In the genomic region with DNA sequence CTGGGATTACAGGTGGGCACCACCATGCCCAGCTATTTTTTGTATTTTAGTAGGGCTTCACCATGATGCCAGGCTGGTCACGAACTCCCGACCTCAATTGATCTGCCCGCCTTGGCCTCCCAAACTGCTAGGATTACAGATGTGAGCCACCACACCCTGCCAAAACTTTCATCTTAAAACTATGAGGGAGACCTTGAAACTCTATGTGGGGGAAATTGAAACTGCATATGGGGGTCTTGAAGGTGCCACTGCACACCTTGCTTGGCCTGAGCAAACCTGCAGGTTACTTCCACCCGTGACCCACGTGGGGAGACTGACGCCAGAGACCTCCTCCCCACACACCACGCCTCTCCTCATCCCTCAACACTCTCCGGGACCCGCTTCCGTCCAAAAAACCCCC, we compare ENCODE assay signal across 13 cellular contexts. TPM values are rescaled to one million over a fixed set of nuclear protein-coding genes. Genes with fewer than 3 reads are reported as not detected.
A peak's percentile ranks its signal among the peaks of the same experiment; 100 is the strongest.
DNase-seq lines count a peak whose midpoint lies in the region; TF ChIP-seq lines count a peak whose summit lies in the region.
"Had no signal": no experiment of that assay in that cellular context is flagged by ENCODE, and none has a peak within 500 bp of the region (broad histone marks: within the 10 kb centered on the region; RNA-seq: fewer than 3 reads in every experiment).

No MANE protein-coding gene starts in this region.

- no peaks in the 10 kb centered on the region for H3K79me1 ChIP-seq in neuronal stem cell (ENCODE audit: low read depth, low read length)

- H2BK5ac ChIP-seq in neuronal stem cell (ENCODE audit: low read length) = peak overlapping the region; percentile 68

- no peak overlapping the region for H3K9ac ChIP-seq in neuronal stem cell (ENCODE audit: low read depth, low read length, poor library complexity)
- H3K9ac ChIP-seq: BLaER1 treated with 17β-estradiol and CSF1 and Interleukin-3, amounts not matched to agents 10 nM and 100 nM had no signal

- H3K4me3 ChIP-seq in HEK293 (ENCODE audit: low read depth, low read length) (no peak overlapping the region), neuronal stem cell (ENCODE audit: low read length in 2 of 2) (no peak overlapping the region)
- H3K4me3 ChIP-seq: BLaER1 treated with 17β-estradiol and CSF1 and Interleukin-3, amounts not matched to agents 10 nM and 100 nM had no signal

- no peak overlapping the region for H4K91ac ChIP-seq in neuronal stem cell (ENCODE audit: low read depth, low read length, poor library complexity)

- no CpG with 5 or more reads among the region's 10 CpGs for WGBS in neuronal stem cell (ENCODE audit: extremely low coverage in 2 of 2, insufficient read length in 2 of 2, insufficient replicate concordance in 1 of 2), 2 donors

- H3K4me1 Mint-ChIP-seq in chondrocyte (ENCODE audit: low read depth) = peaks cover 37% of the 10 kb centered on the region
- H3K4me1 Mint-ChIP-seq: B cell had no signal

- CTCF ChIA-PET in HEK293 (lab: Yijun Ruan, JAX) = interaction anchor here (0.5 to 7.0 kb wide), 24 partner anchors 9 to 706 kb away, joined by 3 to 75 read pairs (median 4); a partner anchor contains a TSS

- peak overlapping the region; percentile 99 for H2BK15ac ChIP-seq in neuronal stem cell (ENCODE audit: low read length)

- H3K36me3 ChIP-seq in HEK293 (ENCODE audit: control insufficient read depth in 2 of 2, insufficient read depth in 1 of 2, low read length in 2 of 2) (no peaks in the 10 kb centered on the region), neuronal stem cell (replicated peaks in 1 of 2; ENCODE audit: control insufficient read depth in 2 of 2, insufficient read depth in 2 of 2, low read length in 2 of 2) (no peaks in the 10 kb centered on the region)
- H3K36me3 ChIP-seq: BLaER1 treated with 17β-estradiol and CSF1 and Interleukin-3, amounts not matched to agents 10 nM and 100 nM had no signal

- H3K23ac ChIP-seq in neuronal stem cell (ENCODE audit: low read depth, low read length, poor library complexity) = peak overlapping the region; percentile 58

- POLR2A ChIA-PET in HEK293 (lab: Yijun Ruan, JAX) = interaction anchor here (0.6 to 1.1 kb wide), 2 partner anchors 22 to 191 kb away, joined by 3 to 7 read pairs; no protein-coding TSS in a partner anchor

- TF ChIP-seq CTCF in HEK293 (tag by site-specific recombination; IDR thresholded peaks at IDR 0.05) (no peak), chondrocyte (IDR thresholded peaks at IDR 0.05) (no peak)

- H3K4me3 Mint-ChIP-seq in chondrocyte (ENCODE audit: unreplicated experiment) = no peak overlapping the region
- H3K4me3 Mint-ChIP-seq: B cell; CD8-positive, alpha-beta T cell; HFFc6 had no signal

- H3K18ac ChIP-seq in neuronal stem cell (ENCODE audit: low read length) = peak overlapping the region; percentile 88

- H3K27ac ChIP-seq in HEK293 (ENCODE audit: extremely low read depth, low read depth, low read length) (no peak overlapping the region), neuronal stem cell (replicated peaks; ENCODE audit: low read length) (no peak overlapping the region)
- H3K27ac ChIP-seq: BLaER1 treated with 17β-estradiol and CSF1 and Interleukin-3, amounts not matched to agents 10 nM and 100 nM had no signal

- H2BK120ac ChIP-seq in neuronal stem cell (ENCODE audit: low read depth, low read length) = peak overlapping the region; percentile 38

- no peak overlapping the region for H3K4me2 ChIP-seq in neuronal stem cell (ENCODE audit: insufficient read depth, low read length, poor library complexity, severe bottlenecking)
- H3K4me2 ChIP-seq: BLaER1 treated with 17β-estradiol and CSF1 and Interleukin-3, amounts not matched to agents 10 nM and 100 nM had no signal

- H3K27ac Mint-ChIP-seq in chondrocyte (ENCODE audit: unreplicated experiment) = peak overlapping the region; percentile 17
- H3K27ac Mint-ChIP-seq: B cell; CD8-positive, alpha-beta T cell; HFFc6 had no signal

- H3K4me1 ChIP-seq in HEK293 (ENCODE audit: control insufficient read depth, insufficient read depth, low read length) (no peaks in the 10 kb centered on the region), neuronal stem cell (ENCODE audit: control insufficient read depth in 2 of 2, insufficient read depth in 1 of 2, low read depth in 1 of 2, low read length in 2 of 2) (peaks cover 0 to 2% of the 10 kb centered on the region in 2 donors)

- no peak overlapping the region for H3K4ac ChIP-seq in neuronal stem cell (ENCODE audit: low read length)

- no peak overlapping the region for H2BK12ac ChIP-seq in neuronal stem cell (ENCODE audit: low read length)

- no peaks in the 10 kb centered on the region for H3K36me3 Mint-ChIP-seq in chondrocyte (ENCODE audit: low read depth)

- H3K9me3 Mint-ChIP-seq in chondrocyte (ENCODE audit: low read depth) = no peaks in the 10 kb centered on the region
- H3K9me3 Mint-ChIP-seq: CD8-positive, alpha-beta T cell; HFFc6 had no signal

- no peak for DNase-seq in chondrocyte (ENCODE audit: low spot score)
- DNase-seq in neuronal stem cell (ENCODE audit: low spot score) = no peak
- DNase-seq in D341Med (ENCODE audit: low spot score) = no peak
- no peak for DNase-seq in activated CD4-positive, alpha-beta T cell treated with anti-CD3 and anti-CD28 coated beads, Interleukin-2, amount 50 U/mL, for 4 hours
- DNase-seq in DMS79 treated with DMSO at 0.1 percent for 48 hours (lab: John Stamatoyannopoulos, UW) = no peak
- DNase-seq: DMS 273 treated with DMSO at 0.1 percent for 48 hours, GDM1, HFFc6, KBM-7 had no signal

- H3K14ac ChIP-seq in neuronal stem cell (ENCODE audit: low read length) = no peak overlapping the region

- peak overlapping the region; percentile 73 for H2AK5ac ChIP-seq in neuronal stem cell (ENCODE audit: low read depth, low read length)

- H3K9me3 ChIP-seq in HEK293 (ENCODE audit: control insufficient read depth, insufficient read depth, low read depth, low read length) (no peaks in the 10 kb centered on the region), neuronal stem cell (replicated peaks in 1 of 2; ENCODE audit: control insufficient read depth in 2 of 2, insufficient read depth in 1 of 2, low read depth in 1 of 2, low read length in 2 of 2) (no peaks in the 10 kb centered on the region)
- H3K9me3 ChIP-seq: BLaER1 treated with 17β-estradiol and CSF1 and Interleukin-3, amounts not matched to agents 10 nM and 100 nM had no signal

- peak overlapping the region; percentile 35 for H2AFZ ChIP-seq in neuronal stem cell (ENCODE audit: low read length)

- H3K27me3 Mint-ChIP-seq in chondrocyte (ENCODE audit: low read depth) = peaks cover 2% of the 10 kb centered on the region

- peak overlapping the region; percentile 99 for H4K8ac ChIP-seq in neuronal stem cell (ENCODE audit: low read depth, low read length)

- no peaks in the 10 kb centered on the region for H3K27me3 ChIP-seq in neuronal stem cell (ENCODE audit: control insufficient read depth in 3 of 3, insufficient read depth in 3 of 3, low read depth in 1 of 3, low read length in 3 of 3)
- H3K27me3 ChIP-seq: BLaER1 treated with 17β-estradiol and CSF1 and Interleukin-3, amounts not matched to agents 10 nM and 100 nM had no signal

TF ChIP-seq in HEK293, 187 proteins besides CTCF, POLR2A, EP300 and RAD21:
- TF ChIP-seq ZNF37A (tag by site-specific recombination; IDR thresholded peaks at IDR 0.05) = no peak
- TF ChIP-seq, protein P1, sequence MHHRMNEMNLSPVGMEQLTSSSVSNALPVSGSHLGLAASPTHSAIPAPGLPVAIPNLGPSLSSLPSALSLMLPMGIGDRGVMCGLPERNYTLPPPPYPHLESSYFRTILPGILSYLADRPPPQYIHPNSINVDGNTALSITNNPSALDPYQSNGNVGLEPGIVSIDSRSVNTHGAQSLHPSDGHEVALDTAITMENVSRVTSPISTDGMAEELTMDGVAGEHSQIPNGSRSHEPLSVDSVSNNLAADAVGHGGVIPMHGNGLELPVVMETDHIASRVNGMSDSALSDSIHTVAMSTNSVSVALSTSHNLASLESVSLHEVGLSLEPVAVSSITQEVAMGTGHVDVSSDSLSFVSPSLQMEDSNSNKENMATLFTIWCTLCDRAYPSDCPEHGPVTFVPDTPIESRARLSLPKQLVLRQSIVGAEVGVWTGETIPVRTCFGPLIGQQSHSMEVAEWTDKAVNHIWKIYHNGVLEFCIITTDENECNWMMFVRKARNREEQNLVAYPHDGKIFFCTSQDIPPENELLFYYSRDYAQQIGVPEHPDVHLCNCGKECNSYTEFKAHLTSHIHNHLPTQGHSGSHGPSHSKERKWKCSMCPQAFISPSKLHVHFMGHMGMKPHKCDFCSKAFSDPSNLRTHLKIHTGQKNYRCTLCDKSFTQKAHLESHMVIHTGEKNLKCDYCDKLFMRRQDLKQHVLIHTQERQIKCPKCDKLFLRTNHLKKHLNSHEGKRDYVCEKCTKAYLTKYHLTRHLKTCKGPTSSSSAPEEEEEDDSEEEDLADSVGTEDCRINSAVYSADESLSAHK (tag by site-specific recombination; IDR thresholded peaks at IDR 0.05) = peak; percentile 88

RNA-seq across cellular contexts. Expression of a gene that starts 15.6 kb away (rescaled TPM):
- 5.8 to 12.7 TPM (median 11.7 TPM) in 3 replicates for total RNA-seq in chondrocyte
- 2.0 TPM for polyA plus RNA-seq in neuronal stem cell (2013, experiment 1 of 2)
- 2.1 TPM for polyA plus RNA-seq in neuronal stem cell (2013, experiment 2 of 2)

RNA-seq across cellular contexts. Expression of a gene that starts 25.0 kb away (rescaled TPM):
- total RNA-seq in chondrocyte = 3.6 to 5.3 TPM (median 4.0 TPM) in 3 replicates
- 10.9 TPM for polyA plus RNA-seq in neuronal stem cell (2013, experiment 1 of 2)
- polyA plus RNA-seq in neuronal stem cell (2013, experiment 2 of 2) = 9.9 TPM

RNA-seq across cellular contexts. Expression of a gene that starts 37.6 kb away (rescaled TPM):
- total RNA-seq in chondrocyte = 313 to 316 TPM (median 313 TPM) in 3 replicates
- polyA plus RNA-seq in neuronal stem cell (2013, experiment 1 of 2) = 218 TPM
- polyA plus RNA-seq in neuronal stem cell (2013, experiment 2 of 2) = 213 TPM

RNA-seq across cellular contexts. Expression of a gene that starts 38.3 kb away (rescaled TPM):
- total RNA-seq in chondrocyte = 1.3 to 1.8 TPM (median 1.4 TPM) in 3 replicates
- 2.3 TPM for polyA plus RNA-seq in neuronal stem cell (2013, experiment 1 of 2)
- 2.2 TPM for polyA plus RNA-seq in neuronal stem cell (2013, experiment 2 of 2)
